In genomic region chr10:83371696-83372490, GRCh38 we compare ENCODE assay signal across 1 cellular context.
TF ChIP-seq lines count a peak whose summit lies in the region.

No MANE protein-coding gene starts in this region.

TF ChIP-seq in WTC11, 78 proteins besides CTCF, POLR2A, EP300 and RAD21 (continued from another document):
- no peak for TF ChIP-seq GRHL2 (CRISPR knock-in tag; IDR thresholded peaks at IDR 0.05; ENCODE audit: insufficient replicate concordance, severe bottlenecking)
- TF ChIP-seq NR1H2 (CRISPR knock-in tag; IDR thresholded peaks at IDR 0.05) = no peak
- no peak for TF ChIP-seq STAT6 (CRISPR knock-in tag; conservative IDR thresholded peaks at IDR 0.05; ENCODE audit: low read depth)
- TF ChIP-seq ETV6 (CRISPR knock-in tag; IDR thresholded peaks at IDR 0.05) = no peak
- no peak for TF ChIP-seq FOXP4 (CRISPR knock-in tag; IDR thresholded peaks at IDR 0.05)
- no peak for TF ChIP-seq ESRRA (CRISPR knock-in tag; IDR thresholded peaks at IDR 0.05; ENCODE audit: borderline replicate concordance)
- no peak for TF ChIP-seq ZNF121 (CRISPR knock-in tag; IDR thresholded peaks at IDR 0.05)
- no peak for TF ChIP-seq E2F4 (CRISPR knock-in tag; IDR thresholded peaks at IDR 0.05; ENCODE audit: borderline replicate concordance, low read depth)
- no peak for TF ChIP-seq KAT7 (CRISPR knock-in tag; IDR thresholded peaks at IDR 0.05; ENCODE audit: borderline replicate concordance)
- no peak for TF ChIP-seq ATF2 (CRISPR knock-in tag; IDR thresholded peaks at IDR 0.05; ENCODE audit: borderline replicate concordance, low read depth)
- no peak for TF ChIP-seq PREB (CRISPR knock-in tag; IDR thresholded peaks at IDR 0.05; ENCODE audit: borderline replicate concordance)
